9 cellular contexts compared by ENCODE assay signal in genomic region chr4:81260443-81261102, GRCh38. TPM values are rescaled to one million over a fixed set of nuclear protein-coding genes. Genes with fewer than 3 reads are reported as not detected.
DNase-seq lines count a peak whose midpoint lies in the region; ATAC-seq and TF ChIP-seq lines count a peak whose summit lies in the region.
"Had no signal": no experiment of that assay in that cellular context is flagged by ENCODE, and none has a peak within 500 bp of the region (broad histone marks: within the 10 kb centered on the region; RNA-seq: fewer than 3 reads in every experiment).

No MANE protein-coding gene starts in this region.

- peak; percentile 35 for TF ChIP-seq CTCF in GM12864 (IDR thresholded peaks at IDR 0.05; ENCODE audit: low read depth, low read length, missing control alignments)
- TF ChIP-seq CTCF in endothelial cell (IDR thresholded peaks at IDR 0.05; ENCODE audit: unreplicated experiment): peak; percentile 68
- peak; percentile 60 for TF ChIP-seq CTCF in retinal pigment epithelial cell (conservative IDR thresholded peaks at IDR 0.05; ENCODE audit: low read depth, low read length)

- H3K4me3 ChIP-seq in GM12864 (ENCODE audit: low read depth, low read length) (no peak overlapping the region), retinal pigment epithelial cell (ENCODE audit: low read length) (no peak overlapping the region)

- H3K4me3 Mint-ChIP-seq in endothelial cell (ENCODE audit: unreplicated experiment): no peak overlapping the region
- H3K4me3 Mint-ChIP-seq: naive B cell had no signal

- no peaks in the 10 kb centered on the region for H3K36me3 Mint-ChIP-seq in endothelial cell (ENCODE audit: low read depth, unreplicated experiment)

- ATAC-seq in GM18870 (IDR thresholded peaks at IDR 0.05; ENCODE audit: unreplicated experiment): no peak
- no peak for ATAC-seq in HG03565 (IDR thresholded peaks at IDR 0.05; ENCODE audit: unreplicated experiment)

- peaks cover 2% of the 10 kb centered on the region for H3K4me1 Mint-ChIP-seq in endothelial cell (ENCODE audit: unreplicated experiment)
- H3K4me1 Mint-ChIP-seq: naive B cell had no signal

- no peaks in the 10 kb centered on the region for H3K27me3 Mint-ChIP-seq in endothelial cell (ENCODE audit: unreplicated experiment)
- H3K27me3 Mint-ChIP-seq: naive B cell had no signal

- no peaks in the 10 kb centered on the region for H3K9me3 Mint-ChIP-seq in endothelial cell (ENCODE audit: unreplicated experiment)

- H3K27ac Mint-ChIP-seq in endothelial cell (ENCODE audit: unreplicated experiment): no peak overlapping the region
- H3K27ac Mint-ChIP-seq: naive B cell had no signal

- DNase-seq in GM12864 (ENCODE audit: low read depth) (no peak), M059J (ENCODE audit: low read depth) (peak; percentile 15), endothelial cell (ENCODE audit: low spot score) (peak; percentile 10), retinal pigment epithelial cell (ENCODE audit: low read depth) (no peak), NCI-H524 (lab: John Stamatoyannopoulos, UW) (no peak)
- DNase-seq: naive B cell, T-helper 2 cell had no signal

RNA-seq across cellular contexts. Expression of gene PRKG2, which starts 45.6 kb away (rescaled TPM):
- 0.76 and 1.1 TPM in 2 replicates for total RNA-seq in M059J (2014; rRNA removed; shearing (Covaris generic))
- 0.72 TPM for total RNA-seq in endothelial cell (ENCODE audit: unreplicated experiment)

Comparison
In these comparisons a context has a peak if more than half of its experiments do, and no peak if none do; other contexts are left out.
1. DNase-seq: peak in M059J (single experiment) and endothelial cell (single experiment); none in GM12864 (single experiment), retinal pigment epithelial cell (single experiment) and NCI-H524 (0 of 2).
2. Peak in every context shown above with its lines, with median percentiles within 50 percentile points of each other: CTCF ChIP-seq.